ENCODE assay signal across 8 cellular contexts in the genomic region with DNA sequence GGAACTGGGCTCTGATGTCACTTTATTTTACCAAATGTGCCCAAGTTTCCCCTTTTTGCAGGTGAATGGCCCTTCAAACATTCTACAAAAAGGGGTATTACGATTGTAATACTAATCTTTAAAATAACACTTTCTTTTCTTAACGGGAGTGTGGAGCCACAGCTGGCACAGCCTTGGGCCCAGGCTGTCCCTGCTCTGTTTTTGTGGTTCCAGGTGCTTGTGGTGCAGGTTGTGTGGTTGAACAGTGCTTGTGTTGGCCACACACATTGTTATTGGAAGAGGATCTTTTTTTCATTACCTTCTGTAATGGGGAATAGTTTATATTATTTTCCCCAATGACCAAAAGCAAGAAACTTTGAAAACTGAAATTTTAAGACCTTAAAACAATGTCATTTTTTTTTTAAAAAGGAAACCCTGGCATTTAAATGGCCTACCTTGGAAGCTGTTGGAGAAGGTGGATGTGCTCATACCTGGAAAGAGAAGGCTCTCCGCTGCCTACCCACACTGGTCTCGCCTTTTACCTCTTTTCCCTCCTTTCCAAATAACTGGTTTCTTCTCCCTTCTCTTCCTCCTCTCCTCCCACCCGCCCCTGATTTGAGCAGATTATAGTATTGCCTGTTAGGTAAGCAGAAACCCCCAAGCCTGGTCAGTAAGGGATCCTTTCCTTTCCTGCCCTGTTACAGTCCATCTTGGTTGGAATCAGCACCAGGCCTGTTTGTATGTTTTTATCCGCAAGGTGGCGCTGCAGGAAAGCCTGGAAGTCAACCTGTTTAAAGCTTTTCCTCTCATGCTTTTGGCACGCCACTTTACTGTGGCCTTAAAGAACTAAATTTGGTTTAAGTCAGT. TPM values are rescaled to one million over a fixed set of nuclear protein-coding genes. Genes with fewer than 3 reads are reported as not detected.
DNase-seq lines count a peak whose midpoint lies in the region; ATAC-seq and TF ChIP-seq lines count a peak whose summit lies in the region.

No MANE protein-coding gene starts in this region.

- no peak for TF ChIP-seq POLR2A in upper lobe of left lung (IDR thresholded peaks at IDR 0.05)

- H3K9ac ChIP-seq in Karpas-422 (ENCODE audit: low read length): no peak overlapping the region
- no peak overlapping the region for H3K9ac ChIP-seq in parathyroid adenoma

- peak; percentile 80 for TF ChIP-seq CTCF in parathyroid adenoma (IDR thresholded peaks at IDR 0.05)
- peak; percentile 62 to 82 (median 77) for TF ChIP-seq CTCF in upper lobe of left lung (IDR thresholded peaks at IDR 0.05)

- TF ChIP-seq EP300 in upper lobe of left lung (IDR thresholded peaks at IDR 0.05): no peak

- H3K9me3 ChIP-seq in Karpas-422 (ENCODE audit: low read length) (no peaks in the 10 kb centered on the region), parathyroid adenoma (ENCODE audit: control insufficient read depth, low read length) (no peaks in the 10 kb centered on the region), upper lobe of left lung (no peaks in the 10 kb centered on the region)

- H3K4me2 ChIP-seq in Karpas-422 (ENCODE audit: low read depth, low read length, poor library complexity, severe bottlenecking) (no peak overlapping the region), parathyroid adenoma (ENCODE audit: low read length) (no peak overlapping the region)

- no peak overlapping the region for H2AFZ ChIP-seq in Karpas-422 (ENCODE audit: low read length)
- no peak overlapping the region for H2AFZ ChIP-seq in parathyroid adenoma

- no peaks in the 10 kb centered on the region for H3K27me3 ChIP-seq in Karpas-422 (ENCODE audit: low read length)
- no peaks in the 10 kb centered on the region for H3K27me3 ChIP-seq in parathyroid adenoma (ENCODE audit: control insufficient read depth, insufficient read depth, low read length)
- no peaks in the 10 kb centered on the region for H3K27me3 ChIP-seq in upper lobe of left lung

- H3K36me3 ChIP-seq in Karpas-422 (ENCODE audit: insufficient read depth, low read length) (peaks cover 13% of the 10 kb centered on the region; the same call in 1 of the 2 replicates), parathyroid adenoma (ENCODE audit: control insufficient read depth, insufficient read depth, low read length) (no peaks in the 10 kb centered on the region), upper lobe of left lung (peaks cover 3 to 59% (median 22%) of the 10 kb centered on the region in 4 donors)

- H3K79me2 ChIP-seq in Karpas-422 (ENCODE audit: low read length) (peaks cover 8% of the 10 kb centered on the region; the same call in 1 of the 2 replicates), parathyroid adenoma (no peaks in the 10 kb centered on the region)

- peak; percentile 34 for DNase-seq in DMS53 treated with DMSO at 0.1 percent for 48 hours (lab: John Stamatoyannopoulos, UW; ENCODE audit: unreplicated experiment)
- peak; percentile 88 for DNase-seq in Karpas-422
- peak; percentile 79 for DNase-seq in SK-MEL-5 (ENCODE audit: low read depth, low spot score)
- peak; percentile 69 to 83 (median 77) for DNase-seq in activated naive CD4-positive, alpha-beta T cell (lab: John Stamatoyannopoulos, UW)
- peak; percentile 77 for DNase-seq in globus pallidus (ENCODE audit: low spot score)
- peak in 1 of 2 donors; percentile 78 for DNase-seq in upper lobe of left lung

- H3K9me2 ChIP-seq in Karpas-422 (replicated peaks; ENCODE audit: insufficient read depth, low read length): no peaks in the 10 kb centered on the region

- ATAC-seq in GM21576 (IDR thresholded peaks at IDR 0.05; ENCODE audit: unreplicated experiment) (peak; percentile 83), upper lobe of left lung (ENCODE audit: low FRiP score in 2 of 2) (peak; percentile 56 to 82)

- H3K4me3 ChIP-seq in Karpas-422 (ENCODE audit: low read length) (no peak overlapping the region), parathyroid adenoma (ENCODE audit: low read depth, low read length) (no peak overlapping the region), upper lobe of left lung (no peak overlapping the region)

- H3K27ac ChIP-seq in Karpas-422 (ENCODE audit: low read length) (no peak overlapping the region), parathyroid adenoma (no peak overlapping the region), upper lobe of left lung (no peak overlapping the region)

- WGBS in upper lobe of left lung, 2 donors: 39 to 47% methylated on average over 8 of the region's 8 CpGs

- peaks cover 4% of the 10 kb centered on the region; the same call in 1 of the 2 replicates for H4K20me1 ChIP-seq in Karpas-422 (ENCODE audit: insufficient read depth, low read depth, low read length)

- in situ Hi-C loops in SK-MEL-5 (cut with HindIII; ENCODE audit: low pct_unique_long_range_greater_than_20kb, low sequenced_read_pairs): no loop called here

- H3K4me1 ChIP-seq in Karpas-422 (ENCODE audit: low read length) (no peaks in the 10 kb centered on the region), parathyroid adenoma (no peaks in the 10 kb centered on the region), upper lobe of left lung (no peaks in the 10 kb centered on the region)

RNA-seq across cellular contexts. Expression of a gene that starts 28.6 kb away (rescaled TPM):
- 20.2 and 41.6 TPM in 2 replicates for total RNA-seq in Karpas-422 (2014; rRNA removed; shearing (Covaris generic); ENCODE audit: low replicate concordance)
- 8.1 and 10.4 TPM in 2 replicates for total RNA-seq in SK-MEL-5 (2014; rRNA removed; shearing (Covaris generic))
- 49.1 and 53.3 TPM in 2 replicates for polyA plus RNA-seq in SK-MEL-5 (2015; cell fraction: cytosol; rRNA removed)
- polyA plus RNA-seq in SK-MEL-5 (2015; cell fraction: nucleus; rRNA removed): 51.3 and 56.6 TPM in 2 replicates
- total RNA-seq in upper lobe of left lung: 10 to 100 TPM; 27.2 to 57.1 (median 36.1) TPM
